13 cellular contexts compared by ENCODE assay signal in genomic region chr9:592733-593132, GRCh38.
"Had no signal": no experiment of that assay in that cellular context is flagged by ENCODE, and none has a peak within 500 bp of the region (broad histone marks: within the 10 kb centered on the region; RNA-seq: fewer than 3 reads in every experiment).

No MANE protein-coding gene starts in this region.

- H3K4me3 ChIP-seq: coronary artery, gastrocnemius medialis, mucosa of descending colon, sigmoid colon, skin epidermis, stomach had no signal

- DNase-seq: effector CD4-positive, alpha-beta T cell; gastrocnemius medialis; immature natural killer cell; natural killer cell; posterior cingulate gyrus; sigmoid colon; stimulated activated CD4-positive, alpha-beta T cell treated with anti-CD3 and anti-CD28 coated beads, Interleukin-2, amount 100 ng/mL, for 24 hours; stimulated activated naive CD4-positive, alpha-beta T cell had no signal

- H3K36me3 ChIP-seq: gastrocnemius medialis, sigmoid colon, stomach had no signal

- ATAC-seq: esophagus mucosa, gastrocnemius medialis, natural killer cell had no signal

- H3K27ac ChIP-seq: coronary artery, gastrocnemius medialis, sigmoid colon, skin epidermis had no signal

- H3K9me3 ChIP-seq: gastrocnemius medialis, sigmoid colon, stomach had no signal

- H3K27me3 ChIP-seq: gastrocnemius medialis, sigmoid colon, stomach had no signal
